In genomic region chr17:39404542-39405378, GRCh38 we compare ENCODE assay signal across 9 cellular contexts. TPM values are rescaled to one million over a fixed set of nuclear protein-coding genes. Genes with fewer than 3 reads are reported as not detected.
DNase-seq lines count a peak whose midpoint lies in the region; ATAC-seq and TF ChIP-seq lines count a peak whose summit lies in the region.
"Had no signal": no experiment of that assay in that cellular context is flagged by ENCODE, and none has a peak within 500 bp of the region (broad histone marks: within the 10 kb centered on the region; RNA-seq: fewer than 3 reads in every experiment).

No MANE protein-coding gene starts in this region.

- RAD21 ChIA-PET in HCT116 (lab: Charles Lee; ENCODE audit: low non-redundant PET in 1 of 2, low total read pairs in 2 of 2, uncharacterized antibody in 2 of 2, unreplicated experiment in 2 of 2) = no interaction called here

- H3K27me3 Mint-ChIP-seq in activated CD4-positive, alpha-beta T cell treated with anti-CD3 and anti-CD28 coated beads, Interleukin-2, amount 10 ng/mL, durations not matched to agents 24 days and 14 days = no peaks in the 10 kb centered on the region

- CTCF ChIA-PET in A673 (lab: Charles Lee) (no interaction called here), HCT116 (lab: Charles Lee) (no interaction called here)

- no peaks in the 10 kb centered on the region for H3K9me3 ChIP-seq in A673 (ENCODE audit: low read depth, low read length, poor library complexity, severe bottlenecking)
- H3K9me3 ChIP-seq in HCT116 (ENCODE audit: control insufficient read depth in 1 of 2, insufficient read depth in 1 of 2, low read depth in 1 of 2, low read length in 2 of 2) = no peaks in the 10 kb centered on the region
- no peaks in the 10 kb centered on the region for H3K9me3 ChIP-seq in tibial artery
- no peaks in the 10 kb centered on the region for H3K9me3 ChIP-seq in heart right ventricle

- no peaks in the 10 kb centered on the region for H3K27me3 ChIP-seq in A673 (replicated peaks; ENCODE audit: insufficient read depth, low read depth, low read length, poor library complexity)
- no peaks in the 10 kb centered on the region for H3K27me3 ChIP-seq in HCT116 (ENCODE audit: insufficient read depth, low read length)
- H3K27me3 ChIP-seq in tibial artery = no peaks in the 10 kb centered on the region
- H3K27me3 ChIP-seq in heart right ventricle = no peaks in the 10 kb centered on the region

- DNase-seq in A673 (ENCODE audit: low spot score) (peak; percentile 1), HCT116 (ENCODE audit: low read depth, low spot score) (no peak), fibroblast of villous mesenchyme (ENCODE audit: low read depth) (peak; percentile 74), tibial artery (no peak), heart right ventricle (no peak), COLO668 (lab: John Stamatoyannopoulos, UW; ENCODE audit: unreplicated experiment) (no peak)
- peak; percentile 60 for DNase-seq in activated CD4-positive, alpha-beta T cell treated with anti-CD3 and anti-CD28 coated beads, Interleukin-2, amount 10 ng/mL, durations not matched to agents 24 days and 14 days
- DNase-seq: GF-D8 had no signal

- H3K4me3 ChIP-seq in A673 (ENCODE audit: low read depth, low read length, poor library complexity, severe bottlenecking) (no peak overlapping the region), HCT116 (replicated peaks in 1 of 2; ENCODE audit: low read depth in 1 of 2, low read length in 2 of 2) (no peak overlapping the region), fibroblast of villous mesenchyme (ENCODE audit: low read depth, low read length) (no peak overlapping the region), tibial artery (no peak overlapping the region), heart right ventricle (no peak overlapping the region)

- peaks cover 14% of the 10 kb centered on the region for H3K36me3 ChIP-seq in A673 (ENCODE audit: insufficient read depth, low read length, poor library complexity, severe bottlenecking)
- peaks cover 22 to 26% of the 10 kb centered on the region in 2 experiments; a peak in 3 of 4 replicates for H3K36me3 ChIP-seq in HCT116 (ENCODE audit: control insufficient read depth in 1 of 2, insufficient read depth in 2 of 2, low read length in 2 of 2)
- H3K36me3 ChIP-seq in tibial artery = peaks cover 12 to 46% (median 27%) of the 10 kb centered on the region in 3 donors
- H3K36me3 ChIP-seq in heart right ventricle = peaks cover 0 to 49% (median 20%) of the 10 kb centered on the region in 9 donors

- no peaks in the 10 kb centered on the region for H3K9me2 ChIP-seq in HCT116 (ENCODE audit: insufficient read depth)

- H3K4me2 ChIP-seq in HCT116 (ENCODE audit: low read length) = peak overlapping the region; percentile 2; the same call in 1 of the 2 replicates

- H3K9ac ChIP-seq in HCT116 (ENCODE audit: low read length) = no peak overlapping the region

- peaks cover 8% of the 10 kb centered on the region for H3K79me2 ChIP-seq in HCT116 (ENCODE audit: insufficient read depth, low read length)

- no peak for TF ChIP-seq CTCF in A673 (conservative IDR thresholded peaks at IDR 0.05; ENCODE audit: low read depth, low read length)
- no peak for TF ChIP-seq CTCF in HCT116 (IDR thresholded peaks at IDR 0.05 in 2 of 3, conservative IDR thresholded peaks at IDR 0.05 in 1 of 3; ENCODE audit: borderline replicate concordance in 1 of 3, insufficient read depth in 1 of 3, low read depth in 2 of 3, low read length in 2 of 3)
- TF ChIP-seq CTCF in fibroblast of villous mesenchyme (IDR thresholded peaks at IDR 0.05; ENCODE audit: insufficient read depth, low read depth, low read length) = no peak
- no peak for TF ChIP-seq CTCF in tibial artery (IDR thresholded peaks at IDR 0.05)
- TF ChIP-seq CTCF in heart right ventricle (IDR thresholded peaks at IDR 0.05) = no peak

- peaks cover 40% of the 10 kb centered on the region for H3K4me1 Mint-ChIP-seq in activated CD4-positive, alpha-beta T cell treated with anti-CD3 and anti-CD28 coated beads, Interleukin-2, amount 10 ng/mL, durations not matched to agents 24 days and 14 days

- 91% methylated on average over 6 of the region's 6 CpGs for WGBS in heart right ventricle, 2 donors

- no peak for TF ChIP-seq POLR2A in HCT116 (IDR thresholded peaks at IDR 0.05; ENCODE audit: borderline replicate concordance, extremely low read depth, insufficient read depth, insufficient read length)

- H3K4me3 Mint-ChIP-seq in activated CD4-positive, alpha-beta T cell treated with anti-CD3 and anti-CD28 coated beads, Interleukin-2, amount 10 ng/mL, durations not matched to agents 24 days and 14 days = peak overlapping the region; percentile 70

- H3K27ac ChIP-seq in A673 (ENCODE audit: low read depth, low read length, poor library complexity, severe bottlenecking) = no peak overlapping the region
- no peak overlapping the region for H3K27ac ChIP-seq in HCT116 (ENCODE audit: low read depth, low read length)
- no peak overlapping the region for H3K27ac ChIP-seq in tibial artery
- H3K27ac ChIP-seq in heart right ventricle = peak overlapping the region in 1 of 10 donors; percentile 60

- ATAC-seq in HCT116 = no peak
- ATAC-seq in HG03045 (IDR thresholded peaks at IDR 0.05; ENCODE audit: unreplicated experiment) = no peak
- ATAC-seq in heart right ventricle = no peak

- no peak for TF ChIP-seq RAD21 in HCT116 (IDR thresholded peaks at IDR 0.05; ENCODE audit: low read depth)

- H3K4me1 ChIP-seq in A673 (ENCODE audit: insufficient read depth, low read length, poor library complexity, severe bottlenecking) = no peaks in the 10 kb centered on the region
- peaks cover 3 to 22% of the 10 kb centered on the region in 2 experiments; a peak in 2 of 4 replicates for H3K4me1 ChIP-seq in HCT116 (ENCODE audit: control insufficient read depth in 1 of 2, insufficient read depth in 2 of 2, low read length in 2 of 2)
- peaks cover 0 to 15% (median 6%) of the 10 kb centered on the region in 4 donors for H3K4me1 ChIP-seq in tibial artery
- peaks cover 2 to 30% (median 16%) of the 10 kb centered on the region in 9 donors for H3K4me1 ChIP-seq in heart right ventricle

- BruUV-seq in A673 (replicated peaks; lab: Mats Ljungman, UMichigan) (no TSS peak), HCT116 (replicated peaks; lab: Mats Ljungman, UMichigan) (no TSS peak)

- H3K27ac Mint-ChIP-seq in activated CD4-positive, alpha-beta T cell treated with anti-CD3 and anti-CD28 coated beads, Interleukin-2, amount 10 ng/mL, durations not matched to agents 24 days and 14 days = peak overlapping the region; percentile 87

- no peaks in the 10 kb centered on the region for H3K9me3 Mint-ChIP-seq in activated CD4-positive, alpha-beta T cell treated with anti-CD3 and anti-CD28 coated beads, Interleukin-2, amount 10 ng/mL, durations not matched to agents 24 days and 14 days

- H4K20me1 ChIP-seq in HCT116 (ENCODE audit: insufficient read depth) = peaks cover 3% of the 10 kb centered on the region; the same call in 1 of the 2 replicates

- POLR2A ChIA-PET in A673 (lab: Charles Lee; ENCODE audit: low non-redundant PET) (no interaction called here), HCT116 (lab: Charles Lee) (interaction anchor here (0.6 kb wide), 1 partner anchor 80 kb away, joined by 3 read pairs; no protein-coding TSS in a partner anchor)

- no peak overlapping the region for H2AFZ ChIP-seq in HCT116 (ENCODE audit: low read depth, low read length, poor library complexity, severe bottlenecking)

- intact Hi-C loops in A673 (cut with micrococcal nuclease; ENCODE audit: unreplicated experiment) = no loop called here
- intact Hi-C loops in HCT116 (cut with micrococcal nuclease) = no loop called here
- intact Hi-C loops in activated CD4-positive, alpha-beta T cell treated with anti-CD3 and anti-CD28 coated beads, Interleukin-2, amount 10 ng/mL, durations not matched to agents 24 days and 14 days (cut with micrococcal nuclease) = loop anchor here (2.0 to 10.0 kb wide), 5 partner anchors 38 to 704 kb away; partner anchors contain the start of genes RPL19 and RPL23
- intact Hi-C loops in tibial artery (cut with DNase I; ENCODE audit: low total_unique reads) = loop anchor here (10.0 kb wide), 2 partner anchors 50 to 150 kb away; partner anchors contain the start of gene MED1
- intact Hi-C loops in heart right ventricle (cut with DNase I) = loop anchor here in 6 of 10 donors (5.0 to 10.0 kb wide), 4 partner anchors 120 to 130 kb away; no protein-coding TSS in a partner anchor

- H3K36me3 Mint-ChIP-seq in activated CD4-positive, alpha-beta T cell treated with anti-CD3 and anti-CD28 coated beads, Interleukin-2, amount 10 ng/mL, durations not matched to agents 24 days and 14 days (ENCODE audit: low read depth) = peaks cover 33% of the 10 kb centered on the region

TF ChIP-seq in HCT116, 20 proteins besides CTCF, POLR2A, EP300 and RAD21 (continues in another document):
- TF ChIP-seq EZH2phosphoT487 (IDR thresholded peaks at IDR 0.05; ENCODE audit: borderline replicate concordance) (no peak), SRF (IDR thresholded peaks at IDR 0.05; ENCODE audit: low read depth) (no peak), FOSL1 (IDR thresholded peaks at IDR 0.05; ENCODE audit: low read depth) (no peak), TCF7L2 (IDR thresholded peaks at IDR 0.05; ENCODE audit: borderline replicate concordance, extremely low read depth, insufficient read depth, insufficient read length) (no peak)

RNA-seq across cellular contexts. Expression of gene FBXL20, which starts 3.3 kb away (rescaled TPM):
- total RNA-seq in A673 (2021) (6.8 and 9.5 TPM in 2 replicates), HCT116 (2021; ENCODE audit: unreplicated experiment) (17.2 TPM), fibroblast of villous mesenchyme (10.6 and 16.0 TPM in 2 replicates), heart right ventricle (10 to 100 TPM in 9 of 10 donors, 1 to 10 TPM in 1; 7.1 to 19.7 (median 15.7) TPM)
- 3.2 and 4.2 TPM in 2 replicates for polyA plus RNA-seq in HCT116 (2012)
- 20.8 and 21.8 TPM in 2 replicates for total RNA-seq in activated CD4-positive, alpha-beta T cell treated with anti-CD3 and anti-CD28 coated beads, Interleukin-2, amount 10 ng/mL, durations not matched to agents 24 days and 14 days
- 1 to 10 TPM; 1.7 to 3.9 TPM for polyA plus RNA-seq in heart right ventricle

RNA-seq across cellular contexts. Expression of gene MED1, which starts 46.3 kb away (rescaled TPM):
- 39.2 and 41.5 TPM in 2 replicates for total RNA-seq in A673 (2021)
- total RNA-seq in HCT116 (2021; ENCODE audit: unreplicated experiment) = 55.7 TPM
- polyA plus RNA-seq in HCT116 (2012) = 21.2 and 27.4 TPM in 2 replicates
- total RNA-seq in activated CD4-positive, alpha-beta T cell treated with anti-CD3 and anti-CD28 coated beads, Interleukin-2, amount 10 ng/mL, durations not matched to agents 24 days and 14 days = 70.9 and 73.0 TPM in 2 replicates
- total RNA-seq in fibroblast of villous mesenchyme = 20.3 and 31.1 TPM in 2 replicates
- total RNA-seq in heart right ventricle = 10 to 100 TPM; 21.8 to 27.3 (median 25.8) TPM
- polyA plus RNA-seq in heart right ventricle = 1 to 10 TPM; 5.8 to 7.2 TPM

RNA-seq across cellular contexts. Expression of gene CDK12, which starts 56.5 kb away (rescaled TPM):
- total RNA-seq in A673 (2021) (43.5 TPM in 2 replicates), HCT116 (2021; ENCODE audit: unreplicated experiment) (51.2 TPM), fibroblast of villous mesenchyme (39.3 and 39.6 TPM in 2 replicates), heart right ventricle (10 to 100 TPM; 20.0 to 29.3 (median 24.3) TPM)
- polyA plus RNA-seq in HCT116 (2012) = 15.0 and 19.3 TPM in 2 replicates
- 89.1 and 90.4 TPM in 2 replicates for total RNA-seq in activated CD4-positive, alpha-beta T cell treated with anti-CD3 and anti-CD28 coated beads, Interleukin-2, amount 10 ng/mL, durations not matched to agents 24 days and 14 days
- polyA plus RNA-seq in heart right ventricle = 1 to 10 TPM; 5.0 to 9.6 TPM

Comparison
In these comparisons a context has a peak if more than half of its experiments do, and no peak if none do; other contexts are left out.
1. DNase-seq: peak in A673 (single experiment), activated CD4-positive, alpha-beta T cell treated with anti-CD3 and anti-CD28 coated beads, Interleukin-2, amount 10 ng/mL, durations not matched to agents 24 days and 14 days (single experiment) and fibroblast of villous mesenchyme (single experiment); none in HCT116 (single experiment), tibial artery (0 of 2), heart right ventricle (0 of 2) and COLO668 (single experiment).
2. intact Hi-C loops: an anchor here in activated CD4-positive, alpha-beta T cell treated with anti-CD3 and anti-CD28 coated beads, Interleukin-2, amount 10 ng/mL, durations not matched to agents 24 days and 14 days (2.0 to 10.0 kb wide), tibial artery (10.0 kb wide) and heart right ventricle (5.0 to 10.0 kb wide); none called in A673 and HCT116.